ENCODE assay signal across 1 cellular context in the genomic region with DNA sequence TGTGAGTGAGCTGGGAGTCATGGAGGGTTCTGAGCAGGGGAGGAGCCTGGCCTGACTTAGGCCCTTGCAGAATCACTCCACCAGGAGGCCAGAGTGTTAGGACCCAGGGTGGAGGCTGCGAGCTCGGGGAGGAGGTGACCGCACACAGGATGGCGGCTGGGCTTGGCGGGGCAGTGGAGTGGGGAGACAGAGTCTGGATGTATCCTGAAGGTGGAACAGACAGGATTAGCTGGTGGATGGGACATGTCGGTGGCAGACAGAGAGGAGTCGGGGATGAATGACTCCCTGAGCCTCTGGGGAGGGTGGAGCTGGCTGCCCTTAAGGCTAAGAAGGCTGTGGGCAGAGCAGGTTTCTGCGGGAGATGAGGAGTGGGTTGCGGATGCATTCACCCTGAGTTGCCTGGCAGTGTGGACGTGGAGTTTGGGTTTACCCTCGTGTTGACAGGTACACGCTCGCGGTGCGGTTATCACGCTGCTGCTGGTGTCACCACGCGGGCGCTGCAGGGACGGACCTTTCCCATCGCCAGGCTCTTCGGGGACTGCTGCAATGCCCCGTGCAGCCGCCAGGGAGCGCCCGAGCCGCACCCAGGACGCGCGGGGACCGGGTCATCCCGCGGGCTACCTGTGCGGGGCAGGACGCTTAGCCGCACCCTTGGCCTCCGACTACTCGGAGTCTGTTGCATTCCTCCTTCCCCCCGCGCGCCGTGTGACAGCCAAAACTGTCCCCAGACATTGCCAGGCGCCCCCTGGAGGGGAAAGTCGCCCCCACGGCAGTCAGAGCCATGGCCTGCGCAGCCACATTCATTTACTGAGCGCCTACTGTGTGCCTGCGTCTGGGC.
A peak's percentile ranks its signal among the peaks of the same experiment; 100 is the strongest.
TF ChIP-seq lines count a peak whose summit lies in the region.

No MANE protein-coding gene starts in this region.

TF ChIP-seq in GM12878, 131 proteins besides CTCF, POLR2A, EP300 and RAD21 (continued from another document):
- peak; percentile 15 to 37; a peak in 3 of 4 replicates for TF ChIP-seq IKZF2 (IDR thresholded peaks at IDR 0.05)
- peak; percentile 54; the same call in 1 of the 2 replicates for TF ChIP-seq RCOR1 (conservative IDR thresholded peaks at IDR 0.05; ENCODE audit: low read depth, low read length)
- TF ChIP-seq, protein P1, sequence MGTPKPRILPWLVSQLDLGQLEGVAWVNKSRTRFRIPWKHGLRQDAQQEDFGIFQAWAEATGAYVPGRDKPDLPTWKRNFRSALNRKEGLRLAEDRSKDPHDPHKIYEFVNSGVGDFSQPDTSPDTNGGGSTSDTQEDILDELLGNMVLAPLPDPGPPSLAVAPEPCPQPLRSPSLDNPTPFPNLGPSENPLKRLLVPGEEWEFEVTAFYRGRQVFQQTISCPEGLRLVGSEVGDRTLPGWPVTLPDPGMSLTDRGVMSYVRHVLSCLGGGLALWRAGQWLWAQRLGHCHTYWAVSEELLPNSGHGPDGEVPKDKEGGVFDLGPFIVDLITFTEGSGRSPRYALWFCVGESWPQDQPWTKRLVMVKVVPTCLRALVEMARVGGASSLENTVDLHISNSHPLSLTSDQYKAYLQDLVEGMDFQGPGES (IDR thresholded peaks at IDR 0.05): no peak
- peak; percentile 79 for TF ChIP-seq YY1 (IDR thresholded peaks at IDR 0.05; ENCODE audit: low read depth, low read length)
- 0 out of 2 replicates have a peak, but pooled peaks have one; percentile 39 for TF ChIP-seq ZSCAN29 (IDR thresholded peaks at IDR 0.05)
- TF ChIP-seq MLLT1 (IDR thresholded peaks at IDR 0.05): 0 out of 2 replicates have a peak, but pooled peaks have one; percentile 30
- TF ChIP-seq MEF2A (IDR thresholded peaks at IDR 0.05; ENCODE audit: insufficient read depth, low read depth, low read length): 0 out of 2 replicates have a peak, but pooled peaks have one; percentile 44
- TF ChIP-seq FOXM1 (IDR thresholded peaks at IDR 0.05; ENCODE audit: low read depth, low read length): 0 out of 2 replicates have a peak, but pooled peaks have one; percentile 60
- TF ChIP-seq ZNF274 (IDR thresholded peaks at IDR 0.05; ENCODE audit: insufficient read depth, insufficient read length): no peak
- TF ChIP-seq DPF2 (IDR thresholded peaks at IDR 0.05): peak; percentile 91
- peak; percentile 64 to 67; a peak in 3 of 4 replicates for TF ChIP-seq BHLHE40 (IDR thresholded peaks at IDR 0.05; ENCODE audit: borderline replicate concordance in 1 of 2, low read depth in 2 of 2, low read length in 1 of 2)
- peak; percentile 99 for TF ChIP-seq SMC3 (IDR thresholded peaks at IDR 0.05; ENCODE audit: borderline replicate concordance, low read length)
- no peak for TF ChIP-seq HDAC2 (IDR thresholded peaks at IDR 0.05)
- TF ChIP-seq EED (IDR thresholded peaks at IDR 0.05; ENCODE audit: low read depth): peak; percentile 46
- TF ChIP-seq POU2F2 (IDR thresholded peaks at IDR 0.05; ENCODE audit: borderline replicate concordance, low read depth, low read length): peak; percentile 79; the same call in 1 of the 3 replicates
- peak; percentile 41; the same call in 1 of the 2 replicates for TF ChIP-seq FOXK2 (IDR thresholded peaks at IDR 0.05)
- TF ChIP-seq ZNF207 (IDR thresholded peaks at IDR 0.05; ENCODE audit: borderline replicate concordance): peak; percentile 47; the same call in 1 of the 2 replicates
- no peak for TF ChIP-seq GABPA (IDR thresholded peaks at IDR 0.05; ENCODE audit: low read depth)
- TF ChIP-seq TCF3 (IDR thresholded peaks at IDR 0.05; ENCODE audit: borderline replicate concordance, insufficient read depth, low read depth, low read length): 0 out of 2 replicates have a peak, but pooled peaks have one; percentile 11
- peak; percentile 43; the same call in 1 of the 2 replicates for TF ChIP-seq TCF12 (IDR thresholded peaks at IDR 0.05; ENCODE audit: low read depth, low read length)
